In the genomic region with DNA sequence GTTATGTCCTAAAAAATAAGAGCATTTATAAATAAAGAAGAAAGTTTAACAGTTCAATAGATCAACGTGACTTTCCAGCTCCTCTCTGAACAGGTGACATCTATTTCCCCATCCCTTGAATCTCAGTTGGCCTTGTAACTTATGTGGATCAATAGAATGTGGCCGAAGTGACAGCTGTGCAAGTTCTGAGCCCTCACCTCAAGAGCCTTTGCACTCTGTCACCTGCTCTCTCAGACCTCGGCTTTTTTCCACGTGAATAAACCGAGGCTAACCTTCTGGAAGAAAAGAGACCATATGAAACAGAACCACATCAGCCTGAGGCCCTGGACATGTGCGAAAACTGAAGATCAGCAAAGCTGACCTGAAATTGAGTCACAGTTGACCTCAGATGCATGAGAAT, we compare ENCODE assay signal across 30 cellular contexts.
"Had no signal": no experiment of that assay in that cellular context is flagged by ENCODE, and none has a peak within 500 bp of the region (broad histone marks: within the 10 kb centered on the region; RNA-seq: fewer than 3 reads in every experiment).

No MANE protein-coding gene starts in this region.

- H3K36me3 Mint-ChIP-seq: stimulated activated memory B cell treated with anti-CD40 and anti-IgM and Interleukin-4, amounts not matched to agents 10 μg/mL and 1 μg/mL and 100 μg/mL, for 72 hours had no signal

- FAIRE-seq: astrocyte, small intestine had no signal

- DNase-seq: activated B cell treated with CpG ODN at 0.5 μM for 24 hours; activated CD4-positive, alpha-beta T cell treated with anti-CD3 and anti-CD28 coated beads, Interleukin-2, amount 50 U/mL, for 1 hour; activated CD8-positive, alpha-beta T cell treated with anti-CD3 and anti-CD28 coated beads for 36 hours; activated naive CD4-positive, alpha-beta T cell treated with anti-CD3 and anti-CD28 coated beads, Interleukin-2, amount 50 U/mL, for 16 hours; activated T-cell treated with anti-CD3 and anti-CD28 coated beads, Interleukin-2, amount 50 U/mL, for 4 hours; amniotic stem cell; caudate nucleus; endodermal cell; foreskin fibroblast; heart left ventricle; hypothalamus; left lung; lower lobe of right lung; mesendoderm; nephron progenitor cell; ovary; retina; sigmoid colon; small intestine; stimulated activated CD4-positive, alpha-beta T cell treated with anti-CD3 and anti-CD28 coated beads, Interleukin-4, amount 100 ng/mL, for 4 hours; stimulated activated CD8-positive, alpha-beta memory T cell treated with anti-CD3 and anti-CD28 coated beads, Interleukin-4, amount 100 ng/mL, for 48 hours; stimulated activated naive CD8-positive, alpha-beta T cell treated with anti-CD3 and anti-CD28 coated beads, Interleukin-15, amount 100 ng/mL, for 72 hours; substantia nigra; thyroid gland; upper lobe of left lung had no signal

- H3K27me3 Mint-ChIP-seq: activated CD8-positive, alpha-beta T cell treated with anti-CD3 and anti-CD28 coated beads for 36 hours; activated T-helper 17 cell treated with anti-CD3 and anti-CD28 coated beads, Interleukin-2, amount 50 U/mL, for 72 hours; stimulated activated memory B cell treated with anti-CD40 and anti-IgM and Interleukin-4, amounts not matched to agents 10 μg/mL and 1 μg/mL and 100 μg/mL, for 72 hours; stimulated activated naive CD8-positive, alpha-beta T cell treated with anti-CD3 and anti-CD28 coated beads, Interleukin-15, amount 100 ng/mL, for 72 hours had no signal

- H3K27ac Mint-ChIP-seq: activated B cell treated with CpG ODN at 0.5 μM for 24 hours; activated CD8-positive, alpha-beta T cell treated with anti-CD3 and anti-CD28 coated beads for 36 hours; activated T-helper 17 cell treated with anti-CD3 and anti-CD28 coated beads, Interleukin-2, amount 50 U/mL, for 72 hours; endodermal cell; stimulated activated memory B cell treated with anti-CD40 and anti-IgM and Interleukin-4, amounts not matched to agents 10 μg/mL and 1 μg/mL and 100 μg/mL, for 72 hours; stimulated activated naive CD8-positive, alpha-beta T cell treated with anti-CD3 and anti-CD28 coated beads, Interleukin-15, amount 100 ng/mL, for 72 hours; T-helper 2 cell treated with Interferon-gamma antibody and Interleukin-4, amounts not matched to agents 5 μg/mL and 100 μg/mL, for 36 hours had no signal

- H3K4me1 Mint-ChIP-seq: activated B cell treated with CpG ODN at 0.5 μM for 24 hours; activated T-helper 17 cell treated with anti-CD3 and anti-CD28 coated beads, Interleukin-2, amount 50 U/mL, for 72 hours; stimulated activated memory B cell treated with anti-CD40 and anti-IgM and Interleukin-4, amounts not matched to agents 10 μg/mL and 1 μg/mL and 100 μg/mL, for 72 hours; stimulated activated naive CD8-positive, alpha-beta T cell treated with anti-CD3 and anti-CD28 coated beads, Interleukin-15, amount 100 ng/mL, for 72 hours had no signal

- H3K9me3 Mint-ChIP-seq: activated B cell treated with CpG ODN at 0.5 μM for 24 hours; activated CD8-positive, alpha-beta T cell treated with anti-CD3 and anti-CD28 coated beads for 36 hours; activated T-cell treated with anti-CD3 and anti-CD28 coated beads, Interleukin-2, amount 50 U/mL, for 4 hours; activated T-helper 17 cell treated with anti-CD3 and anti-CD28 coated beads, Interleukin-2, amount 50 U/mL, for 72 hours; endodermal cell; nephron progenitor cell; stimulated activated memory B cell treated with anti-CD40 and anti-IgM and Interleukin-4, amounts not matched to agents 10 μg/mL and 1 μg/mL and 100 μg/mL, for 72 hours; stimulated activated naive CD8-positive, alpha-beta T cell treated with anti-CD3 and anti-CD28 coated beads, Interleukin-15, amount 100 ng/mL, for 72 hours; T-helper 2 cell treated with Interferon-gamma antibody and Interleukin-4, amounts not matched to agents 5 μg/mL and 100 μg/mL, for 36 hours had no signal

- H3K4me3 Mint-ChIP-seq: activated B cell treated with CpG ODN at 0.5 μM for 24 hours; activated CD8-positive, alpha-beta T cell treated with anti-CD3 and anti-CD28 coated beads for 36 hours; activated T-cell treated with anti-CD3 and anti-CD28 coated beads, Interleukin-2, amount 50 U/mL, for 4 hours; activated T-helper 17 cell treated with anti-CD3 and anti-CD28 coated beads, Interleukin-2, amount 50 U/mL, for 72 hours; endodermal cell; nephron progenitor cell; stimulated activated memory B cell treated with anti-CD40 and anti-IgM and Interleukin-4, amounts not matched to agents 10 μg/mL and 1 μg/mL and 100 μg/mL, for 72 hours; stimulated activated naive CD8-positive, alpha-beta T cell treated with anti-CD3 and anti-CD28 coated beads, Interleukin-15, amount 100 ng/mL, for 72 hours; T-helper 2 cell treated with Interferon-gamma antibody and Interleukin-4, amounts not matched to agents 5 μg/mL and 100 μg/mL, for 36 hours had no signal

- ATAC-seq: activated CD8-positive, alpha-beta T cell treated with anti-CD3 and anti-CD28 coated beads for 36 hours; activated T-cell treated with anti-CD3 and anti-CD28 coated beads, Interleukin-2, amount 50 U/mL, for 4 hours; activated T-helper 17 cell treated with anti-CD3 and anti-CD28 coated beads, Interleukin-2, amount 50 U/mL, for 72 hours; esophagus mucosa; heart left ventricle; left lung; lower lobe of right lung; stimulated activated memory B cell treated with anti-CD40 and anti-IgM and Interleukin-4, amounts not matched to agents 10 μg/mL and 1 μg/mL and 100 μg/mL, for 72 hours; stimulated activated naive CD8-positive, alpha-beta T cell treated with anti-CD3 and anti-CD28 coated beads, Interleukin-15, amount 100 ng/mL, for 72 hours had no signal
